Comparison of ENCODE assay signal across 19 cellular contexts in the genomic region with DNA sequence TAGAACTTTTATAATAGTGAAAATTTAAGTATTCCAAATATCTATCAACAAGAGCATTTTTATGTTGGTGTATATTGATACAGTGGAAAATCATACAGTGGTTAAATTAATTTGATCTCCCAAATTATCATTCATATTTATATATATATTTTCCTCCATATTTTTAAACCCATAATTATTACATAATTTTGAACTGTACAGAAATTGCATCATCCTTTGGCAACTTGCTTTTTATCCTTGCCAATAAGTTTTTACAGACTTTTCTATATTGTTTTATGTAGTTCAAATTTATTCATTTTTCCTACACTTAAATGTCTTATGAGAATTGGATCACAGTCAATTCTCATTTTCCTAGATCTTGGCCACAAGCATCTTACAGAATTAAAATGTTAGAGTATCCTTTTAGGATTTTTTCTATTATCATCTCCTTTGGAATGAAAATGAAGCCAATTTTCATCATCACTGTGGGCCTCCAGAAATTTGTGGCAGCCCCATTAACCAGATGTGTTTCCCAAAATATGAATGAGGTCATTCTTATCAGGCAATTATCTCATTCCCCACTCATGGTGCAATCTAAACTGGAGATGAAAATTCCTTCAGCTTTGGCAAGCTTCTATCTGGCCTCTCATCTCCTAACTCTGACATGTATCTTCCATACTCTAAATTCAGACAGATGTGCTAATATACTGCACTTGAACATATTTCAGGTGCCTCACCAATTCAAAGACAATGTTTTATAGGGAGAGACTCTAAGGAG.
DNase-seq lines count a peak whose midpoint lies in the region; ATAC-seq, FAIRE-seq and TF ChIP-seq lines count a peak whose summit lies in the region.
"Had no signal": no experiment of that assay in that cellular context is flagged by ENCODE, and none has a peak within 500 bp of the region (broad histone marks: within the 10 kb centered on the region; RNA-seq: fewer than 3 reads in every experiment).

No MANE protein-coding gene starts in this region.

- H3K4me3 Mint-ChIP-seq in activated T-cell treated with anti-CD3 and anti-CD28 coated beads, Interleukin-2, amount 50 U/mL, for 4 hours, result no peak overlapping the region
- H3K4me3 Mint-ChIP-seq: CD4-positive, CD25-positive, alpha-beta regulatory T cell; H9 had no signal

- H3K36me3 Mint-ChIP-seq in activated T-cell treated with anti-CD3 and anti-CD28 coated beads, Interleukin-2, amount 50 U/mL, for 4 hours (ENCODE audit: insufficient read depth), result no peaks in the 10 kb centered on the region
- H3K36me3 Mint-ChIP-seq: CD4-positive, CD25-positive, alpha-beta regulatory T cell had no signal

- H3K4me3 ChIP-seq in fibroblast of villous mesenchyme (ENCODE audit: low read depth, low read length), result no peak overlapping the region
- H3K4me3 ChIP-seq: BLaER1 treated with 17β-estradiol and CSF1 and Interleukin-3, amounts not matched to agents 10 nM and 100 nM had no signal

- DNase-seq in NCI-H2171 treated with DMSO at 0.1 percent for 48 hours (lab: John Stamatoyannopoulos, UW), result peak; percentile 14
- DNase-seq in NCI-H2171 (lab: John Stamatoyannopoulos, UW), result no peak
- DNase-seq in SW480 (ENCODE audit: low spot score), result peak; percentile 7
- peak; percentile 63 for DNase-seq in fibroblast of villous mesenchyme (ENCODE audit: low read depth)
- DNase-seq in urothelium cell line (ENCODE audit: low spot score), result peak; percentile 10
- no peak for DNase-seq in germinal center (ENCODE audit: low spot score)
- DNase-seq in activated T-cell treated with anti-CD3 and anti-CD28 coated beads, Interleukin-2, amount 50 U/mL, for 4 hours, result no peak
- DNase-seq: 8988T; ACHN; CD4-positive, CD25-positive, alpha-beta regulatory T cell; DMS153; DND-41; GF-D8; GOT3; H9 had no signal

- FAIRE-seq in urothelium cell line (lab: Jason Lieb, UNC), result no peak
- FAIRE-seq: GM19239, HTR-8/SVneo had no signal

- ATAC-seq in activated T-cell treated with anti-CD3 and anti-CD28 coated beads, Interleukin-2, amount 50 U/mL, for 4 hours, result no peak
- ATAC-seq in HG03521 (IDR thresholded peaks at IDR 0.05; ENCODE audit: unreplicated experiment), result no peak

- H3K9me3 Mint-ChIP-seq in activated T-cell treated with anti-CD3 and anti-CD28 coated beads, Interleukin-2, amount 50 U/mL, for 4 hours, result peaks cover 16% of the 10 kb centered on the region
- H3K9me3 Mint-ChIP-seq: H9 had no signal

- no peak for TF ChIP-seq CTCF in fibroblast of villous mesenchyme (IDR thresholded peaks at IDR 0.05; ENCODE audit: insufficient read depth, low read depth, low read length)

- H3K27me3 Mint-ChIP-seq in activated T-cell treated with anti-CD3 and anti-CD28 coated beads, Interleukin-2, amount 50 U/mL, for 4 hours (ENCODE audit: low read depth), result no peaks in the 10 kb centered on the region
- H3K27me3 Mint-ChIP-seq: CD4-positive, CD25-positive, alpha-beta regulatory T cell had no signal

- H3K4me1 Mint-ChIP-seq in activated T-cell treated with anti-CD3 and anti-CD28 coated beads, Interleukin-2, amount 50 U/mL, for 4 hours (ENCODE audit: low read depth), result no peaks in the 10 kb centered on the region
- H3K4me1 Mint-ChIP-seq: CD4-positive, CD25-positive, alpha-beta regulatory T cell; H9 had no signal

Comparison
In these comparisons a context has a peak if more than half of its experiments do, and no peak if none do; other contexts are left out.
1. DNase-seq: peak in NCI-H2171 treated with DMSO at 0.1 percent for 48 hours (single experiment), SW480 (single experiment), fibroblast of villous mesenchyme (single experiment) and urothelium cell line (single experiment); none in NCI-H2171 (single experiment), germinal center (single experiment) and activated T-cell treated with anti-CD3 and anti-CD28 coated beads, Interleukin-2, amount 50 U/mL, for 4 hours (single experiment).